Comparison of ENCODE assay signal across 8 cellular contexts in genomic region chr7:75639071-75639892, GRCh38.
DNase-seq lines count a peak whose midpoint lies in the region; ATAC-seq, FAIRE-seq and TF ChIP-seq lines count a peak whose summit lies in the region.

No MANE protein-coding gene starts in this region.

- no peak for ATAC-seq in HG03342 (IDR thresholded peaks at IDR 0.05; ENCODE audit: unreplicated experiment)

- DNase-seq in NCI-H524 (lab: John Stamatoyannopoulos, UW), result peak; percentile 56 to 57
- DNase-seq in NCI-H524 treated with DMSO at 0.1 percent for 48 hours (lab: John Stamatoyannopoulos, UW), result no peak
- peak; percentile 32 to 74 for DNase-seq in NCI-H526 (lab: John Stamatoyannopoulos, UW)
- peak; percentile 8 for DNase-seq in activated T-helper 9 cell treated with anti-CD3 and anti-CD28 coated beads, Interleukin-2, amount 50 U/mL, for 16 hours (ENCODE audit: low read depth)
- DNase-seq in foreskin fibroblast, result peak in 1 of 2 donors; percentile 63
- DNase-seq in nephron progenitor cell, result peak; percentile 75
- peak; percentile 68 for DNase-seq in urothelium cell line (ENCODE audit: low spot score)

- FAIRE-seq in urothelium cell line (lab: Jason Lieb, UNC), result no peak

- peaks cover 3% of the 10 kb centered on the region for H3K27me3 Mint-ChIP-seq in nephron progenitor cell (ENCODE audit: low read depth, poor library complexity)

- peaks cover 10% of the 10 kb centered on the region for H3K9me3 Mint-ChIP-seq in nephron progenitor cell

- H3K27ac Mint-ChIP-seq in nephron progenitor cell, result peak overlapping the region; percentile 90

- H3K36me3 Mint-ChIP-seq in nephron progenitor cell (ENCODE audit: low read depth), result peaks cover 9% of the 10 kb centered on the region

- H3K4me3 ChIP-seq in foreskin fibroblast (ENCODE audit: low read depth in 1 of 2, low read length in 2 of 2), result peak overlapping the region; percentile 56 to 58

- TF ChIP-seq CTCF in foreskin fibroblast (IDR thresholded peaks at IDR 0.05; ENCODE audit: low read depth, low read length) (no peak), nephron progenitor cell (IDR thresholded peaks at IDR 0.05) (no peak)

- H3K4me1 Mint-ChIP-seq in nephron progenitor cell, result peaks cover 55% of the 10 kb centered on the region

- peak overlapping the region; percentile 93 for H3K4me3 Mint-ChIP-seq in nephron progenitor cell
